In genomic region chrX:113892891-113893290, GRCh38 we compare ENCODE assay signal across 28 cellular contexts.
"Had no signal": no experiment of that assay in that cellular context is flagged by ENCODE, and none has a peak within 500 bp of the region (broad histone marks: within the 10 kb centered on the region; RNA-seq: fewer than 3 reads in every experiment).

No MANE protein-coding gene starts in this region.

- H3K4me3 Mint-ChIP-seq: activated CD4-positive, alpha-beta memory T cell treated with anti-CD3 and anti-CD28 coated beads, Interleukin-2, amount 10 ng/mL, durations not matched to agents 7 days and 5 days; activated CD4-positive, alpha-beta T cell treated with anti-CD3 and anti-CD28 coated beads for 36 hours; activated CD4-positive, alpha-beta T cell treated with anti-CD3 and anti-CD28 coated beads, Interleukin-2, amount 10 ng/mL, durations not matched to agents 24 days and 14 days; activated naive CD4-positive, alpha-beta T cell treated with anti-CD3 and anti-CD28 coated beads, Interleukin-2, amount 10 ng/mL, durations not matched to agents 7 days and 5 days; activated naive CD8-positive, alpha-beta T cell treated with anti-CD3 and anti-CD28 coated beads, Interleukin-2, amount 10 ng/mL, durations not matched to agents 7 days and 5 days; activated T-cell treated with anti-CD3 and anti-CD28 coated beads, Interleukin-2, amount 50 U/mL, for 24 hours; activated T-cell treated with anti-CD3 and anti-CD28 coated beads, Interleukin-2, amount 50 U/mL, for 72 hours; brain; central memory CD8-positive, alpha-beta T cell; dendritic cell treated with granulocyte-macrophage colony-stimulating factor and Interleukin-4, amounts not matched to agents 40 ng/mL and 50 ng/mL, for 4 days; endodermal cell had no signal

- H3K9me3 Mint-ChIP-seq: activated T-cell treated with anti-CD3 and anti-CD28 coated beads, Interleukin-2, amount 50 U/mL, for 24 hours had no signal

- H3K4me1 ChIP-seq: ascending aorta, esophagus muscularis mucosa, foreskin keratinocyte, gastrocnemius medialis, heart right ventricle had no signal

- H3K27me3 Mint-ChIP-seq: activated CD4-positive, alpha-beta memory T cell treated with anti-CD3 and anti-CD28 coated beads, Interleukin-2, amount 10 ng/mL, durations not matched to agents 7 days and 5 days; activated CD4-positive, alpha-beta T cell treated with anti-CD3 and anti-CD28 coated beads for 36 hours; activated CD4-positive, alpha-beta T cell treated with anti-CD3 and anti-CD28 coated beads, Interleukin-2, amount 10 ng/mL, durations not matched to agents 24 days and 14 days; activated naive CD4-positive, alpha-beta T cell treated with anti-CD3 and anti-CD28 coated beads, Interleukin-2, amount 10 ng/mL, durations not matched to agents 7 days and 5 days; activated naive CD8-positive, alpha-beta T cell treated with anti-CD3 and anti-CD28 coated beads, Interleukin-2, amount 10 ng/mL, durations not matched to agents 7 days and 5 days; central memory CD8-positive, alpha-beta T cell; dendritic cell treated with granulocyte-macrophage colony-stimulating factor and Interleukin-4, amounts not matched to agents 40 ng/mL and 50 ng/mL, for 4 days had no signal

- H3K36me3 Mint-ChIP-seq: activated naive CD4-positive, alpha-beta T cell treated with anti-CD3 and anti-CD28 coated beads, Interleukin-2, amount 10 ng/mL, durations not matched to agents 7 days and 5 days; activated naive CD4-positive, alpha-beta T cell treated with anti-CD3 and anti-CD28 coated beads, Interleukin-2, amount 50 U/mL, for 72 hours; activated naive CD8-positive, alpha-beta T cell treated with anti-CD3 and anti-CD28 coated beads, Interleukin-2, amount 10 ng/mL, durations not matched to agents 7 days and 5 days; brain had no signal

- H3K9me3 ChIP-seq: gastrocnemius medialis had no signal

- ATAC-seq: activated CD4-positive, alpha-beta T cell treated with anti-CD3 and anti-CD28 coated beads for 36 hours; activated naive CD4-positive, alpha-beta T cell treated with anti-CD3 and anti-CD28 coated beads, Interleukin-2, amount 50 U/mL, for 72 hours; activated T-cell treated with anti-CD3 and anti-CD28 coated beads, Interleukin-2, amount 50 U/mL, for 72 hours; gastrocnemius medialis; heart right ventricle had no signal

- H3K27me3 ChIP-seq: ascending aorta, foreskin keratinocyte, gastrocnemius medialis had no signal

- H3K27ac Mint-ChIP-seq: activated CD4-positive, alpha-beta memory T cell treated with anti-CD3 and anti-CD28 coated beads, Interleukin-2, amount 10 ng/mL, durations not matched to agents 7 days and 5 days; activated CD4-positive, alpha-beta T cell treated with anti-CD3 and anti-CD28 coated beads for 36 hours; activated CD4-positive, alpha-beta T cell treated with anti-CD3 and anti-CD28 coated beads, Interleukin-2, amount 10 ng/mL, durations not matched to agents 24 days and 14 days; activated naive CD4-positive, alpha-beta T cell treated with anti-CD3 and anti-CD28 coated beads, Interleukin-2, amount 10 ng/mL, durations not matched to agents 7 days and 5 days; activated naive CD4-positive, alpha-beta T cell treated with anti-CD3 and anti-CD28 coated beads, Interleukin-2, amount 50 U/mL, for 72 hours; activated naive CD8-positive, alpha-beta T cell treated with anti-CD3 and anti-CD28 coated beads, Interleukin-2, amount 10 ng/mL, durations not matched to agents 7 days and 5 days; activated T-cell treated with anti-CD3 and anti-CD28 coated beads, Interleukin-2, amount 50 U/mL, for 24 hours; activated T-cell treated with anti-CD3 and anti-CD28 coated beads, Interleukin-2, amount 50 U/mL, for 72 hours; brain; dendritic cell treated with granulocyte-macrophage colony-stimulating factor and Interleukin-4, amounts not matched to agents 40 ng/mL and 50 ng/mL, for 4 days; endodermal cell had no signal

- DNase-seq: activated CD4-positive, alpha-beta memory T cell treated with anti-CD3 and anti-CD28 coated beads, Interleukin-2, amount 10 ng/mL, durations not matched to agents 7 days and 5 days; activated CD4-positive, alpha-beta T cell treated with anti-CD3 and anti-CD28 coated beads for 36 hours; activated CD4-positive, alpha-beta T cell treated with anti-CD3 and anti-CD28 coated beads, Interleukin-2, amount 10 ng/mL, durations not matched to agents 24 days and 14 days; activated CD4-positive, CD25-positive, alpha-beta regulatory T cell; activated CD4-positive, CD25-positive, alpha-beta regulatory T cell treated with anti-CD3 and anti-CD28 coated beads, Interleukin-2, amount 50 U/mL, for 72 hours; activated CD8-positive, alpha-beta memory T cell treated with anti-CD3 and anti-CD28 coated beads, Interleukin-2, amount 50 U/mL, for 48 hours; activated gamma-delta T cell; activated naive CD4-positive, alpha-beta T cell; activated naive CD4-positive, alpha-beta T cell treated with anti-CD3 and anti-CD28 coated beads, Interleukin-2, amount 10 ng/mL, durations not matched to agents 7 days and 5 days; activated naive CD8-positive, alpha-beta T cell treated with anti-CD3 and anti-CD28 coated beads, Interleukin-2, amount 10 ng/mL, durations not matched to agents 7 days and 5 days; activated T-cell treated with anti-CD3 and anti-CD28 coated beads for 4 hours; activated T-cell treated with anti-CD3 and anti-CD28 coated beads, Interleukin-2, amount 50 U/mL, for 24 hours; activated T-cell treated with anti-CD3 and anti-CD28 coated beads, Interleukin-2, amount 50 U/mL, for 72 hours; dorsolateral prefrontal cortex; effector memory CD4-positive, alpha-beta T cell; endodermal cell; gastrocnemius medialis; glutamatergic neuron; heart right ventricle; T-helper 2 cell had no signal

- H3K36me3 ChIP-seq: ascending aorta, esophagus muscularis mucosa, gastrocnemius medialis, heart right ventricle had no signal

- H3K4me3 ChIP-seq: ascending aorta, coronary artery, dorsolateral prefrontal cortex, esophagus muscularis mucosa, gastrocnemius medialis, heart right ventricle had no signal

- H3K27ac ChIP-seq: ascending aorta, coronary artery, dorsolateral prefrontal cortex, esophagus muscularis mucosa, foreskin keratinocyte, gastrocnemius medialis, heart right ventricle had no signal

- H3K4me1 Mint-ChIP-seq: activated CD4-positive, alpha-beta memory T cell treated with anti-CD3 and anti-CD28 coated beads, Interleukin-2, amount 10 ng/mL, durations not matched to agents 7 days and 5 days; activated CD4-positive, alpha-beta T cell treated with anti-CD3 and anti-CD28 coated beads for 36 hours; activated CD4-positive, alpha-beta T cell treated with anti-CD3 and anti-CD28 coated beads, Interleukin-2, amount 10 ng/mL, durations not matched to agents 24 days and 14 days; activated naive CD4-positive, alpha-beta T cell treated with anti-CD3 and anti-CD28 coated beads, Interleukin-2, amount 10 ng/mL, durations not matched to agents 7 days and 5 days; activated naive CD8-positive, alpha-beta T cell treated with anti-CD3 and anti-CD28 coated beads, Interleukin-2, amount 10 ng/mL, durations not matched to agents 7 days and 5 days; brain; central memory CD8-positive, alpha-beta T cell had no signal
